Comparison of ENCODE assay signal across 22 cellular contexts in genomic region chr10:125118701-125119100, GRCh38. TPM values are rescaled to one million over a fixed set of nuclear protein-coding genes. Genes with fewer than 3 reads are reported as not detected.
DNase-seq lines count a peak whose midpoint lies in the region; ATAC-seq and TF ChIP-seq lines count a peak whose summit lies in the region.
"Had no signal": no experiment of that assay in that cellular context is flagged by ENCODE, and none has a peak within 500 bp of the region (broad histone marks: within the 10 kb centered on the region; RNA-seq: fewer than 3 reads in every experiment).

No MANE protein-coding gene starts in this region.

- no peak for ATAC-seq in activated T-helper 17 cell treated with anti-CD3 and anti-CD28 coated beads, Interleukin-2, amount 50 U/mL, for 72 hours (replicated peaks)
- ATAC-seq in GM21423 (IDR thresholded peaks at IDR 0.05; ENCODE audit: unreplicated experiment) = no peak
- ATAC-seq: effector memory CD8-positive, alpha-beta T cell; naive thymus-derived CD8-positive, alpha-beta T cell; T-cell had no signal

- intact Hi-C loops in ovary (cut with DNase I) (no loop called here), thyroid gland (cut with DNase I) (no loop called here)

- no peak for TF ChIP-seq EP300 in ovary (IDR thresholded peaks at IDR 0.05)

- H3K4me3 ChIP-seq in esophagus (ENCODE audit: low read depth in 1 of 2, low read length in 2 of 2) (no peak overlapping the region), ovary (no peak overlapping the region), thyroid gland (replicated peaks in 1 of 3) (no peak overlapping the region)

- no peaks in the 10 kb centered on the region for H3K36me3 Mint-ChIP-seq in activated T-helper 17 cell treated with anti-CD3 and anti-CD28 coated beads, Interleukin-2, amount 50 U/mL, for 72 hours (ENCODE audit: low read depth)
- H3K36me3 Mint-ChIP-seq: naive thymus-derived CD8-positive, alpha-beta T cell; T-cell had no signal

- H3K4me1 Mint-ChIP-seq in activated T-helper 17 cell treated with anti-CD3 and anti-CD28 coated beads, Interleukin-2, amount 50 U/mL, for 72 hours = no peaks in the 10 kb centered on the region
- H3K4me1 Mint-ChIP-seq: activated CD4-positive, alpha-beta T cell treated with anti-CD3 and anti-CD28 coated beads, Interleukin-2, amount 10 ng/mL, durations not matched to agents 7 days and 5 days; B cell; T-cell had no signal

- H3K4me3 Mint-ChIP-seq in activated T-helper 17 cell treated with anti-CD3 and anti-CD28 coated beads, Interleukin-2, amount 50 U/mL, for 72 hours = no peak overlapping the region
- H3K4me3 Mint-ChIP-seq: activated CD4-positive, alpha-beta T cell treated with anti-CD3 and anti-CD28 coated beads, Interleukin-2, amount 10 ng/mL, durations not matched to agents 7 days and 5 days; B cell; naive thymus-derived CD8-positive, alpha-beta T cell; T-cell had no signal

- H3K27ac ChIP-seq in esophagus (ENCODE audit: low read depth in 2 of 2, low read length in 1 of 2) = peak overlapping the region; percentile 11 to 15
- peak overlapping the region; percentile 39 to 71 for H3K27ac ChIP-seq in ovary
- peak overlapping the region; percentile 63 to 80 (median 70) for H3K27ac ChIP-seq in thyroid gland
- H3K27ac ChIP-seq: 22Rv1 had no signal

- H3K27me3 ChIP-seq in esophagus (ENCODE audit: control insufficient read depth in 1 of 2, insufficient read depth in 2 of 2, low read length in 2 of 2) = no peaks in the 10 kb centered on the region
- H3K27me3 ChIP-seq in ovary = no peaks in the 10 kb centered on the region
- no peaks in the 10 kb centered on the region for H3K27me3 ChIP-seq in thyroid gland

- H3K9me3 ChIP-seq in esophagus (ENCODE audit: control insufficient read depth in 2 of 2, insufficient read depth in 1 of 2, low read depth in 1 of 2, low read length in 1 of 2) = no peaks in the 10 kb centered on the region
- no peaks in the 10 kb centered on the region for H3K9me3 ChIP-seq in ovary
- H3K9me3 ChIP-seq in thyroid gland = no peaks in the 10 kb centered on the region

- 88 to 93% methylated on average over 10 of the region's 10 CpGs for WGBS in esophagus, 2 donors
- WGBS in ovary, 3 donors = 61 to 66% (median 65%) methylated on average over 9 to 10 of the region's 10 CpGs
- WGBS in thyroid gland, 2 donors = 89 to 92% methylated on average over 9 to 10 of the region's 10 CpGs

- no peaks in the 10 kb centered on the region for H3K9me3 Mint-ChIP-seq in activated T-helper 17 cell treated with anti-CD3 and anti-CD28 coated beads, Interleukin-2, amount 50 U/mL, for 72 hours
- H3K9me3 Mint-ChIP-seq: activated CD4-positive, alpha-beta T cell treated with anti-CD3 and anti-CD28 coated beads, Interleukin-2, amount 10 ng/mL, durations not matched to agents 7 days and 5 days; effector memory CD8-positive, alpha-beta T cell; naive thymus-derived CD8-positive, alpha-beta T cell; T-cell had no signal

- H3K36me3 ChIP-seq in esophagus (ENCODE audit: control insufficient read depth in 2 of 2, insufficient read depth in 2 of 2, low read length in 1 of 2) (peaks cover 0 to 5% of the 10 kb centered on the region in 2 donors), ovary (no peaks in the 10 kb centered on the region), thyroid gland (no peaks in the 10 kb centered on the region)

- TF ChIP-seq POLR2A in ovary (IDR thresholded peaks at IDR 0.05) = no peak
- no peak for TF ChIP-seq POLR2A in thyroid gland (IDR thresholded peaks at IDR 0.05)

- H3K4me1 ChIP-seq in esophagus (ENCODE audit: control insufficient read depth in 2 of 2, insufficient read depth in 2 of 2, low read length in 1 of 2) (peaks cover 12 to 32% of the 10 kb centered on the region in 2 donors), ovary (ENCODE audit: insufficient read depth) (peaks cover 56% of the 10 kb centered on the region), thyroid gland (peaks cover 70 to 99% of the 10 kb centered on the region in 2 donors)

- TF ChIP-seq CTCF in ovary (IDR thresholded peaks at IDR 0.05) = no peak
- no peak for TF ChIP-seq CTCF in thyroid gland (IDR thresholded peaks at IDR 0.05)

- DNase-seq in activated effector memory CD4-positive, alpha-beta T cell treated with anti-CD3 and anti-CD28 coated beads, Interleukin-2, amount 50 U/mL, for 16 hours = peak; percentile 34
- no peak for DNase-seq in activated effector memory CD4-positive, alpha-beta T cell treated with Interleukin-2 at 50 U/mL for 16 hours
- DNase-seq in ovary = no peak
- DNase-seq in thyroid gland = peak in 1 of 2 donors; percentile 4
- DNase-seq in NCI-H82 treated with DMSO at 0.1 percent for 48 hours (lab: John Stamatoyannopoulos, UW; ENCODE audit: unreplicated experiment) = no peak
- DNase-seq: activated CD4-positive, alpha-beta T cell treated with anti-CD3 and anti-CD28 coated beads, Interleukin-2, amount 10 ng/mL, durations not matched to agents 7 days and 5 days; activated gamma-delta T cell treated with Interleukin-2 at 50 U/mL for 16 hours; effector memory CD8-positive, alpha-beta T cell; EL; islet precursor cell; mesendoderm; NCI-H1105; NCI-H2081; NCI-H510A treated with DMSO at 0.1 percent for 48 hours; SHP77; T-cell had no signal

- H3K27me3 Mint-ChIP-seq in activated T-helper 17 cell treated with anti-CD3 and anti-CD28 coated beads, Interleukin-2, amount 50 U/mL, for 72 hours = peaks cover 3% of the 10 kb centered on the region
- H3K27me3 Mint-ChIP-seq: activated CD4-positive, alpha-beta T cell treated with anti-CD3 and anti-CD28 coated beads, Interleukin-2, amount 10 ng/mL, durations not matched to agents 7 days and 5 days had no signal

- H3K27ac Mint-ChIP-seq in activated T-helper 17 cell treated with anti-CD3 and anti-CD28 coated beads, Interleukin-2, amount 50 U/mL, for 72 hours = no peak overlapping the region
- H3K27ac Mint-ChIP-seq: activated CD4-positive, alpha-beta T cell treated with anti-CD3 and anti-CD28 coated beads, Interleukin-2, amount 10 ng/mL, durations not matched to agents 7 days and 5 days; B cell; effector memory CD8-positive, alpha-beta T cell; naive thymus-derived CD8-positive, alpha-beta T cell; T-cell had no signal

RNA-seq across cellular contexts. Expression of gene CTBP2, which starts 41.7 kb away (rescaled TPM):
- 10 to 100 TPM; 15.4 to 33.3 TPM for polyA plus RNA-seq in esophagus
- total RNA-seq in ovary = 100 to 1,000 TPM in 1 of 7 donors, 10 to 100 TPM in 6; 37.8 to 107 (median 80.8) TPM
- 10 to 100 TPM; 25.3 to 63.7 TPM for polyA plus RNA-seq in ovary
- total RNA-seq in thyroid gland = 100 to 1,000 TPM in 3 of 4 donors, 10 to 100 TPM in 1; 92.4 to 136 (median 125) TPM
- total RNA-seq in activated T-helper 17 cell treated with anti-CD3 and anti-CD28 coated beads, Interleukin-2, amount 50 U/mL, for 72 hours = 1 to 10 TPM in 1 of 2 donors, under 1 TPM in 1; 0.74 to 1.1 TPM

Comparison
In these comparisons a context has a peak if more than half of its experiments do, and no peak if none do; other contexts are left out.
1. H3K27ac ChIP-seq: peak in every context shown above with its lines; median percentile 70 in thyroid gland; 55 in ovary; 13 in esophagus.
2. RNA of gene CTBP2, which starts 41.7 kb away (total RNA-seq): 92.4 to 136 TPM in thyroid gland and 37.8 to 107 TPM in ovary; 0.74 to 1.1 TPM in activated T-helper 17 cell treated with anti-CD3 and anti-CD28 coated beads, Interleukin-2, amount 50 U/mL, for 72 hours; every median in the first group is over 10 times any median in the second.